ENCODE assay signal across 34 cellular contexts in genomic region chr7:138555684-138556083, GRCh38.
"Had no signal": no experiment of that assay in that cellular context is flagged by ENCODE, and none has a peak within 500 bp of the region (broad histone marks: within the 10 kb centered on the region; RNA-seq: fewer than 3 reads in every experiment).

No MANE protein-coding gene starts in this region.

- H3K4me3 Mint-ChIP-seq: activated B cell treated with CpG ODN at 0.5 μM for 24 hours; activated CD4-positive, alpha-beta memory T cell treated with anti-CD3 and anti-CD28 coated beads for 36 hours; activated CD4-positive, alpha-beta T cell treated with anti-CD3 and anti-CD28 coated beads, Interleukin-2, amount 10 ng/mL, durations not matched to agents 24 days and 14 days; activated CD8-positive, alpha-beta T cell treated with anti-CD3 and anti-CD28 coated beads for 36 hours; activated naive CD4-positive, alpha-beta T cell treated with anti-CD3 and anti-CD28 coated beads, Interleukin-2, amount 10 ng/mL, durations not matched to agents 7 days and 5 days; activated naive CD4-positive, alpha-beta T cell treated with anti-CD3 and anti-CD28 coated beads, Interleukin-2, amount 50 U/mL, for 24 hours; activated naive CD8-positive, alpha-beta T cell; activated naive CD8-positive, alpha-beta T cell treated with anti-CD3 and anti-CD28 coated beads, Interleukin-2, amount 10 ng/mL, durations not matched to agents 7 days and 5 days; activated naive CD8-positive, alpha-beta T cell treated with anti-CD3 and anti-CD28 coated beads, Interleukin-2, amount 50 U/mL, for 24 hours; T-helper 1 cell treated with Interleukin-12 subunit alpha and Interleukin-12 subunit beta and Interleukin-4 antibody, amounts not matched to agents 30 μg/mL and 1 μg/mL, for 36 hours; T-helper 2 cell treated with Interferon-gamma antibody and Interleukin-4, amounts not matched to agents 5 μg/mL and 100 μg/mL, for 36 hours had no signal

- H3K27ac ChIP-seq: adrenal gland, body of pancreas, brain microvascular endothelial cell, breast epithelium, VCaP had no signal

- H3K4me1 ChIP-seq: adrenal gland, body of pancreas, breast epithelium had no signal

- H3K27ac Mint-ChIP-seq: activated B cell treated with CpG ODN at 0.5 μM for 24 hours; activated CD4-positive, alpha-beta memory T cell treated with anti-CD3 and anti-CD28 coated beads for 36 hours; activated CD4-positive, alpha-beta T cell treated with anti-CD3 and anti-CD28 coated beads, Interleukin-2, amount 10 ng/mL, durations not matched to agents 24 days and 14 days; activated CD8-positive, alpha-beta T cell treated with anti-CD3 and anti-CD28 coated beads for 36 hours; activated naive CD4-positive, alpha-beta T cell treated with anti-CD3 and anti-CD28 coated beads, Interleukin-2, amount 10 ng/mL, durations not matched to agents 7 days and 5 days; activated naive CD4-positive, alpha-beta T cell treated with anti-CD3 and anti-CD28 coated beads, Interleukin-2, amount 50 U/mL, for 24 hours; activated naive CD8-positive, alpha-beta T cell; activated naive CD8-positive, alpha-beta T cell treated with anti-CD3 and anti-CD28 coated beads, Interleukin-2, amount 10 ng/mL, durations not matched to agents 7 days and 5 days; activated naive CD8-positive, alpha-beta T cell treated with anti-CD3 and anti-CD28 coated beads, Interleukin-2, amount 50 U/mL, for 24 hours; activated T-helper 2 cell treated with anti-CD3 and anti-CD28 coated beads, Interferon-gamma antibody, Interleukin-2, Interleukin-4, amounts not matched to agents 10 μg/mL and 5 μg/mL and 100 μg/mL, durations not matched to agents 14 hours and 24 hours and 36 hours; T-helper 1 cell treated with Interleukin-12 subunit alpha and Interleukin-12 subunit beta and Interleukin-4 antibody, amounts not matched to agents 30 μg/mL and 1 μg/mL, for 36 hours; T-helper 2 cell treated with Interferon-gamma antibody and Interleukin-4, amounts not matched to agents 5 μg/mL and 100 μg/mL, for 36 hours had no signal

- H3K4me1 Mint-ChIP-seq: activated B cell treated with CpG ODN at 0.5 μM for 24 hours; activated CD4-positive, alpha-beta T cell treated with anti-CD3 and anti-CD28 coated beads, Interleukin-2, amount 10 ng/mL, durations not matched to agents 24 days and 14 days; activated naive CD4-positive, alpha-beta T cell treated with anti-CD3 and anti-CD28 coated beads, Interleukin-2, amount 10 ng/mL, durations not matched to agents 7 days and 5 days; activated naive CD4-positive, alpha-beta T cell treated with anti-CD3 and anti-CD28 coated beads, Interleukin-2, amount 50 U/mL, for 24 hours; activated naive CD8-positive, alpha-beta T cell treated with anti-CD3 and anti-CD28 coated beads, Interleukin-2, amount 10 ng/mL, durations not matched to agents 7 days and 5 days; activated naive CD8-positive, alpha-beta T cell treated with anti-CD3 and anti-CD28 coated beads, Interleukin-2, amount 50 U/mL, for 24 hours had no signal

- H3K4me3 ChIP-seq: adrenal gland, body of pancreas, breast epithelium had no signal

- ATAC-seq: activated CD8-positive, alpha-beta T cell treated with anti-CD3 and anti-CD28 coated beads for 36 hours; activated naive CD8-positive, alpha-beta T cell treated with anti-CD3 and anti-CD28 coated beads, Interleukin-2, amount 50 U/mL, for 24 hours; body of pancreas had no signal

- H3K27me3 ChIP-seq: adrenal gland, body of pancreas, brain microvascular endothelial cell, breast epithelium had no signal

- H3K27me3 Mint-ChIP-seq: activated B cell treated with CpG ODN at 0.5 μM for 24 hours; activated CD4-positive, alpha-beta memory T cell treated with anti-CD3 and anti-CD28 coated beads for 36 hours; activated CD4-positive, alpha-beta T cell treated with anti-CD3 and anti-CD28 coated beads, Interleukin-2, amount 10 ng/mL, durations not matched to agents 24 days and 14 days; activated CD8-positive, alpha-beta T cell treated with anti-CD3 and anti-CD28 coated beads for 36 hours; activated naive CD4-positive, alpha-beta T cell treated with anti-CD3 and anti-CD28 coated beads, Interleukin-2, amount 10 ng/mL, durations not matched to agents 7 days and 5 days; activated naive CD4-positive, alpha-beta T cell treated with anti-CD3 and anti-CD28 coated beads, Interleukin-2, amount 50 U/mL, for 24 hours; activated naive CD8-positive, alpha-beta T cell; activated naive CD8-positive, alpha-beta T cell treated with anti-CD3 and anti-CD28 coated beads, Interleukin-2, amount 10 ng/mL, durations not matched to agents 7 days and 5 days; activated naive CD8-positive, alpha-beta T cell treated with anti-CD3 and anti-CD28 coated beads, Interleukin-2, amount 50 U/mL, for 24 hours had no signal

- DNase-seq: activated B cell treated with CpG ODN at 0.5 μM for 24 hours; activated CD4-positive, alpha-beta memory T cell treated with anti-CD3 and anti-CD28 coated beads for 36 hours; activated CD4-positive, alpha-beta T cell treated with anti-CD3 and anti-CD28 coated beads for 4 hours; activated CD4-positive, alpha-beta T cell treated with anti-CD3 and anti-CD28 coated beads, Interleukin-2, amount 10 ng/mL, durations not matched to agents 24 days and 14 days; activated CD4-positive, alpha-beta T cell treated with anti-CD3 and anti-CD28 coated beads, Interleukin-2, amount 50 U/mL, for 1 hour; activated CD4-positive, alpha-beta T cell treated with anti-CD3 and anti-CD28 coated beads, Interleukin-2, amount 50 U/mL, for 4 hours; activated CD4-positive, CD25-positive, alpha-beta regulatory T cell treated with anti-CD3 and anti-CD28 coated beads, Interleukin-2, amount 50 U/mL, for 72 hours; activated CD8-positive, alpha-beta memory T cell treated with anti-CD3 and anti-CD28 coated beads, Interleukin-2, amount 50 U/mL, for 4 hours; activated CD8-positive, alpha-beta T cell treated with anti-CD3 and anti-CD28 coated beads for 36 hours; activated effector memory CD4-positive, alpha-beta T cell treated with Interleukin-2 at 50 U/mL for 16 hours; activated gamma-delta T cell; activated naive CD4-positive, alpha-beta T cell treated with anti-CD3 and anti-CD28 coated beads, Interleukin-2, amount 10 ng/mL, durations not matched to agents 7 days and 5 days; activated naive CD4-positive, alpha-beta T cell treated with Interleukin-2 at 50 U/mL for 16 hours; activated naive CD8-positive, alpha-beta T cell treated with anti-CD3 and anti-CD28 coated beads, Interleukin-2, amount 10 ng/mL, durations not matched to agents 7 days and 5 days; activated naive CD8-positive, alpha-beta T cell treated with anti-CD3 and anti-CD28 coated beads, Interleukin-2, amount 50 U/mL, for 24 hours; activated T-cell treated with anti-CD3 and anti-CD28 coated beads for 4 hours; activated T-cell treated with anti-CD3 and anti-CD28 coated beads, Interleukin-2, amount 50 U/mL, for 1 hour; activated T-cell treated with anti-CD3 and anti-CD28 coated beads, Interleukin-2, amount 50 U/mL, for 48 hours; adrenal gland; amniotic stem cell; aorta; body of pancreas; brain microvascular endothelial cell; central memory CD4-positive, alpha-beta T cell; T-helper 1 cell; T-helper 2 cell; T-helper 9 cell had no signal
